ENCODE assay signal across 16 cellular contexts in the genomic region with DNA sequence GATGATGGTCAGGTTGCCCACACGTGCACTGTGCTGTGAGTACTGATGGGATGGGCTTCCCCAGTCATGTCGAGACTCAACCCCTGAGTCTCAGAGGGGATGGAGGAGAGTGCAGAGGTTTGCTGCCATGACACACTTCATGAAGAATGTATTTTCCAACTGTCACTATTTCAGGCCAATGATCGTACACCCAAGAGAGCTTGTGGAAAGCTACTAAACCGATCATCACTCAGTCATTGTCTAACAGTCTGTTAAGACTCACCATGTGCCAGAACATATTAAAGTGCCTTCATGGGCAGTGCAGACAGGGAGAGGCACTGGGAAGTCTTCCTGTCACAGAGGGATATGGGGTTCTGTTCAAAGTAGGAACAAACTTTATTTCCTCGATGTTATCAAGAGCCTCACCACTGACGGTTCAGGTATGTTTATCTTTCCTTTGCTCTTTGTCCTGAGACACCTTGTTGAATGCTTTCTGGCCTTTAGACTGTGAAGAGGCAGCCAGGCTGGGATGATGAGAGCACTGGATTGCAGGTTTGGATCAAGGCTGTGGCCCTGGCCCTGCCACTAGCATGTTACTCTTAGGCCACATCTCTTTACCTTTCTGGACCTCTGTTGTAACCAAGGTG. TPM values are rescaled to one million over a fixed set of nuclear protein-coding genes. Genes with fewer than 3 reads are reported as not detected.
"Had no signal": no experiment of that assay in that cellular context is flagged by ENCODE, and none has a peak within 500 bp of the region (broad histone marks: within the 10 kb centered on the region; RNA-seq: fewer than 3 reads in every experiment).

No MANE protein-coding gene starts in this region.

- DNase-seq: activated CD4-positive, alpha-beta T cell treated with anti-CD3 and anti-CD28 coated beads, Interleukin-2, amount 10 ng/mL, durations not matched to agents 7 days and 5 days; activated CD4-positive, CD25-positive, alpha-beta regulatory T cell; activated CD8-positive, alpha-beta memory T cell treated with anti-CD3 and anti-CD28 coated beads for 24 hours; activated gamma-delta T cell treated with Interleukin-2 at 50 U/mL for 16 hours; amniotic stem cell; effector memory CD8-positive, alpha-beta T cell; gastrocnemius medialis; heart right ventricle; mesenchymal stem cell; nephron progenitor cell; occipital lobe; stimulated activated naive CD8-positive, alpha-beta T cell treated with anti-CD3 and anti-CD28 coated beads, Interleukin-15, Interleukin-2, amounts not matched to agents 100 U/mL and 50 U/mL, for 24 hours; T-helper 17 cell had no signal

- H3K27me3 ChIP-seq: gastrocnemius medialis, right atrium auricular region had no signal

- H3K36me3 ChIP-seq: gastrocnemius medialis, heart right ventricle, right atrium auricular region had no signal

- H3K4me1 ChIP-seq: heart right ventricle, right atrium auricular region had no signal

- H3K27ac ChIP-seq: epithelial cell of prostate, gastrocnemius medialis, heart right ventricle, right atrium auricular region had no signal

- H3K9me3 ChIP-seq: gastrocnemius medialis, heart right ventricle, right atrium auricular region had no signal

- ATAC-seq: effector memory CD8-positive, alpha-beta T cell; gastrocnemius medialis; heart right ventricle; stimulated activated naive CD8-positive, alpha-beta T cell treated with anti-CD3 and anti-CD28 coated beads, Interleukin-15, Interleukin-2, amounts not matched to agents 100 U/mL and 50 U/mL, for 24 hours; T-helper 17 cell had no signal

- H3K4me3 ChIP-seq: gastrocnemius medialis, heart right ventricle, right atrium auricular region, smooth muscle cell had no signal

- H3K4me2 ChIP-seq: smooth muscle cell had no signal

RNA-seq across cellular contexts. Expression of gene NTF3, which starts 41.6 kb away (rescaled TPM):
- total RNA-seq: activated CD4-positive, alpha-beta T cell treated with anti-CD3 and anti-CD28 coated beads, Interleukin-2, amount 10 ng/mL, durations not matched to agents 7 days and 5 days; T-helper 17 cell had no signal
